ENCODE assay signal across 3 cellular contexts in genomic region chr10:61452229-61452651, GRCh38.
TF ChIP-seq lines count a peak whose summit lies in the region.

No MANE protein-coding gene starts in this region.

TF ChIP-seq in liver, 16 proteins besides CTCF, POLR2A, EP300 and RAD21:
- TF ChIP-seq GABPA (IDR thresholded peaks at IDR 0.05 in 1 of 2, conservative IDR thresholded peaks at IDR 0.05 in 1 of 2), result no peak
- TF ChIP-seq HNF4G (IDR thresholded peaks at IDR 0.05), result no peak
- TF ChIP-seq REST (IDR thresholded peaks at IDR 0.05), result no peak
- TF ChIP-seq FOXA1 (IDR thresholded peaks at IDR 0.05), result no peak
- no peak for TF ChIP-seq SP1 (IDR thresholded peaks at IDR 0.05)
- TF ChIP-seq ZBTB33 (IDR thresholded peaks at IDR 0.05), result no peak
- TF ChIP-seq FOXA2 (IDR thresholded peaks at IDR 0.05), result no peak
- no peak for TF ChIP-seq TAF1 (conservative IDR thresholded peaks at IDR 0.05)
- no peak for TF ChIP-seq ATF3 (IDR thresholded peaks at IDR 0.05)
- TF ChIP-seq RXRA (IDR thresholded peaks at IDR 0.05), result no peak
- no peak for TF ChIP-seq NR2F2 (IDR thresholded peaks at IDR 0.05)

TF ChIP-seq in HepG2, 621 proteins besides CTCF, POLR2A, EP300 and RAD21:
- TF ChIP-seq FOXC1 (CRISPR knock-in tag; IDR thresholded peaks at IDR 0.05; ENCODE audit: borderline replicate concordance), result no peak
- no peak for TF ChIP-seq AGO1 (IDR thresholded peaks at IDR 0.05; ENCODE audit: low read depth, low read length, poor library complexity, severe bottlenecking)

TF ChIP-seq in endothelial cell of umbilical vein, 7 proteins besides CTCF, POLR2A, EP300 and RAD21:
- TF ChIP-seq EZH2 (IDR thresholded peaks at IDR 0.05; ENCODE audit: borderline replicate concordance, low read depth, low read length, severe bottlenecking), result no peak
- TF ChIP-seq MYC (IDR thresholded peaks at IDR 0.05; ENCODE audit: low read depth, low read length), result no peak
- no peak for TF ChIP-seq JUN (IDR thresholded peaks at IDR 0.05; ENCODE audit: borderline replicate concordance, insufficient read depth, insufficient read length, low read depth)
- no peak for TF ChIP-seq GATA2 (IDR thresholded peaks at IDR 0.05; ENCODE audit: insufficient read depth, insufficient read length, low read depth, low read length)
- TF ChIP-seq POLR2AphosphoS5 (IDR thresholded peaks at IDR 0.05; ENCODE audit: insufficient read depth, low read depth, low read length), result no peak
- no peak for TF ChIP-seq MAX (IDR thresholded peaks at IDR 0.05; ENCODE audit: insufficient read depth, insufficient read length)
- TF ChIP-seq FOS (IDR thresholded peaks at IDR 0.05; ENCODE audit: borderline replicate concordance, insufficient read depth, low read length), result no peak
